Comparison of ENCODE assay signal across 15 cellular contexts in the genomic region with DNA sequence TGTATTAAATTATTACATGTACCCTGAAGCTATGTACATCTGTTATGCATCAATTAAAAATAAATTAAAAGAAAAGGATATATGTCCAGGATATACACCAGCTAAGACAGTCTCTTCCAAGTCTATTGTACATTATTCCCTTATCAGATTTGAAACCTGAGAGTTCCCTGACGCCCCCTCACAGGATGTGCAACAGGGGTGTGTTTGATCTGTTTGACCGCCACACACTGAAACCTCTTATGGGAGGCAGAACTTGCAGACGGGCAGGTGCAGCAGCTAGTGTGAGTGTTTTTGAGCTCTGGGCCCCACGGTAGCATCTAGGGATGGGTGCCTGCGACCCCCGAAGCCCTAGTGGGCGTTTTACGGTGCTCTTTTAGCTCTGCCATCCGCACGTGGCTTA. TPM values are rescaled to one million over a fixed set of nuclear protein-coding genes. Genes with fewer than 3 reads are reported as not detected.
DNase-seq lines count a peak whose midpoint lies in the region; ATAC-seq and TF ChIP-seq lines count a peak whose summit lies in the region.
"Had no signal": no experiment of that assay in that cellular context is flagged by ENCODE, and none has a peak within 500 bp of the region (broad histone marks: within the 10 kb centered on the region; RNA-seq: fewer than 3 reads in every experiment).

No MANE protein-coding gene starts in this region.

- no peaks in the 10 kb centered on the region for H3K9me2 ChIP-seq in HCT116 (ENCODE audit: insufficient read depth)

- no peaks in the 10 kb centered on the region for H3K36me3 ChIP-seq in HCT116 (ENCODE audit: control insufficient read depth in 1 of 2, insufficient read depth in 2 of 2, low read length in 2 of 2)
- H3K36me3 ChIP-seq in osteoblast (ENCODE audit: insufficient read depth, low read length) = no peaks in the 10 kb centered on the region
- H3K36me3 ChIP-seq: BE2C had no signal

- TF ChIP-seq POLR2A in HCT116 (IDR thresholded peaks at IDR 0.05; ENCODE audit: borderline replicate concordance, extremely low read depth, insufficient read depth, insufficient read length) = no peak

- no peak for TF ChIP-seq CTCF in HCT116 (IDR thresholded peaks at IDR 0.05 in 2 of 3, conservative IDR thresholded peaks at IDR 0.05 in 1 of 3; ENCODE audit: borderline replicate concordance in 1 of 3, insufficient read depth in 1 of 3, low read depth in 2 of 3, low read length in 2 of 3)
- TF ChIP-seq CTCF in osteoblast (IDR thresholded peaks at IDR 0.05; ENCODE audit: extremely low read depth, low read depth, low read length) = no peak

- H3K79me2 ChIP-seq in HCT116 (ENCODE audit: insufficient read depth, low read length) = no peaks in the 10 kb centered on the region
- no peaks in the 10 kb centered on the region for H3K79me2 ChIP-seq in osteoblast (ENCODE audit: insufficient read depth, low read length)

- BruUV-seq in HCT116 (replicated peaks; lab: Mats Ljungman, UMichigan) = no TSS peak

- ATAC-seq in HCT116 = no peak

- H4K20me1 ChIP-seq in HCT116 (ENCODE audit: insufficient read depth) = no peaks in the 10 kb centered on the region
- H4K20me1 ChIP-seq in osteoblast (ENCODE audit: insufficient read depth, low read length) = no peaks in the 10 kb centered on the region

- H3K27me3 ChIP-seq in HCT116 (ENCODE audit: insufficient read depth, low read length) (no peaks in the 10 kb centered on the region), osteoblast (ENCODE audit: insufficient read depth, low read length) (no peaks in the 10 kb centered on the region)
- H3K27me3 ChIP-seq: BE2C had no signal

- H3K4me1 ChIP-seq in HCT116 (ENCODE audit: control insufficient read depth in 1 of 2, insufficient read depth in 2 of 2, low read length in 2 of 2) (no peaks in the 10 kb centered on the region), osteoblast (ENCODE audit: insufficient read depth, low read length) (peaks cover 3% of the 10 kb centered on the region)
- H3K4me1 ChIP-seq: BE2C had no signal

- H3K9me3 ChIP-seq in HCT116 (ENCODE audit: control insufficient read depth in 1 of 2, insufficient read depth in 1 of 2, low read depth in 1 of 2, low read length in 2 of 2) (no peaks in the 10 kb centered on the region), osteoblast (ENCODE audit: low read depth, low read length) (no peaks in the 10 kb centered on the region)
- H3K9me3 ChIP-seq: BE2C, Caco-2 had no signal

- H3K9ac ChIP-seq in HCT116 (ENCODE audit: low read length) = no peak overlapping the region

- peak; percentile 3 to 17 for DNase-seq in NCI-H526 (lab: John Stamatoyannopoulos, UW)
- DNase-seq in NCI-H526 treated with DMSO at 0.1 percent for 48 hours (lab: John Stamatoyannopoulos, UW) = no peak
- no peak for DNase-seq in HCT116 (ENCODE audit: low read depth, low spot score)
- peak; percentile 68 for DNase-seq in NCI-H748 (lab: John Stamatoyannopoulos, UW; ENCODE audit: unreplicated experiment)
- DNase-seq in left kidney (ENCODE audit: low read depth, low spot score) = peak; percentile 17
- no peak for DNase-seq in AG08396 (ENCODE audit: low spot score)
- no peak for DNase-seq in osteoblast (ENCODE audit: insufficient read length, low spot score, missing footprints)
- DNase-seq: BE2C; Caco-2; CD4-positive, alpha-beta memory T cell; DND-41; GDM1; HCEC 1CT had no signal

- H3K4me3 ChIP-seq in HCT116 (replicated peaks in 1 of 2; ENCODE audit: low read depth in 1 of 2, low read length in 2 of 2) (no peak overlapping the region), osteoblast (ENCODE audit: insufficient read depth, low read length) (no peak overlapping the region)

- H3K4me2 ChIP-seq in HCT116 (ENCODE audit: low read length) = no peak overlapping the region
- no peak overlapping the region for H3K4me2 ChIP-seq in osteoblast (ENCODE audit: insufficient read depth, low read length)

- H3K27ac ChIP-seq in HCT116 (ENCODE audit: low read depth, low read length) = no peak overlapping the region
- H3K27ac ChIP-seq in osteoblast (ENCODE audit: low read depth, low read length) = no peak overlapping the region
- H3K27ac ChIP-seq: C4-2B, HL-60 had no signal

- no peak for TF ChIP-seq RAD21 in HCT116 (IDR thresholded peaks at IDR 0.05; ENCODE audit: low read depth)

- no peak overlapping the region for H2AFZ ChIP-seq in HCT116 (ENCODE audit: low read depth, low read length, poor library complexity, severe bottlenecking)
- H2AFZ ChIP-seq in osteoblast (ENCODE audit: low read length) = no peak overlapping the region

- POLR2A ChIA-PET in HCT116 (lab: Charles Lee) = no interaction called here

- RAD21 ChIA-PET in HCT116 (lab: Charles Lee; ENCODE audit: low non-redundant PET in 1 of 2, low total read pairs in 2 of 2, uncharacterized antibody in 2 of 2, unreplicated experiment in 2 of 2) = no interaction called here

- intact Hi-C loops in HCT116 (cut with micrococcal nuclease) = no loop called here

- CTCF ChIA-PET in HCT116 (lab: Charles Lee) = no interaction called here

TF ChIP-seq in HCT116, 20 proteins besides CTCF, POLR2A, EP300 and RAD21:
- TF ChIP-seq SIN3A (IDR thresholded peaks at IDR 0.05; ENCODE audit: low read depth) (no peak), EGR1 (IDR thresholded peaks at IDR 0.05; ENCODE audit: low read depth) (0 out of 2 replicates have a peak, but pooled peaks have one; percentile 32)

RNA-seq across cellular contexts. Expression of a gene that starts 4.7 kb away (rescaled TPM):
- total RNA-seq in HCT116 (2021; ENCODE audit: unreplicated experiment) = not detected
- not detected in 2 replicates for polyA plus RNA-seq in HCT116 (2012)
- total RNA-seq in osteoblast = 3.2 and 4.0 TPM in 2 replicates
- polyA plus RNA-seq: CD4-positive, alpha-beta memory T cell had no signal

Comparison
In these comparisons a context has a peak if more than half of its experiments do, and no peak if none do; other contexts are left out.
1. DNase-seq: peak in NCI-H526 (2 of 2), NCI-H748 (single experiment) and left kidney (single experiment); none in NCI-H526 treated with DMSO at 0.1 percent for 48 hours (single experiment), HCT116 (single experiment), AG08396 (single experiment) and osteoblast (single experiment).